ENCODE assay signal across 8 cellular contexts in genomic region chr1:47436979-47437517, GRCh38. TPM values are rescaled to one million over a fixed set of nuclear protein-coding genes. Genes with fewer than 3 reads are reported as not detected.
A peak's percentile ranks its signal among the peaks of the same experiment; 100 is the strongest.
DNase-seq lines count a peak whose midpoint lies in the region; ATAC-seq, FAIRE-seq and TF ChIP-seq lines count a peak whose summit lies in the region.

No MANE protein-coding gene starts in this region.

- no peaks in the 10 kb centered on the region for H3K36me3 ChIP-seq in ACC112 (ENCODE audit: insufficient read depth, low read length)
- no peaks in the 10 kb centered on the region for H3K36me3 ChIP-seq in NT2/D1 (ENCODE audit: insufficient read depth, insufficient read length, low read length)
- H3K36me3 ChIP-seq in mesodermal cell (ENCODE audit: control insufficient read depth, insufficient read depth, low read length): no peaks in the 10 kb centered on the region

- peaks cover 10% of the 10 kb centered on the region for H3K4me1 ChIP-seq in ACC112 (ENCODE audit: control insufficient read depth, insufficient read depth, low read length, unreplicated experiment)
- H3K4me1 ChIP-seq in NT2/D1 (ENCODE audit: insufficient read depth, insufficient read length): peaks cover 13% of the 10 kb centered on the region
- peaks cover 8% of the 10 kb centered on the region for H3K4me1 ChIP-seq in mesodermal cell (ENCODE audit: control insufficient read depth, insufficient read depth, low read length, poor library complexity, severe bottlenecking)

- peaks cover 30% of the 10 kb centered on the region for H3K9me3 ChIP-seq in NT2/D1 (ENCODE audit: insufficient read depth, low read length)
- no peaks in the 10 kb centered on the region for H3K9me3 ChIP-seq in mesodermal cell (ENCODE audit: control insufficient read depth, low read length)

- 1% methylated on average over 49 to 54 of the region's 55 CpGs for WGBS in mesodermal cell (ENCODE audit: insufficient coverage in 2 of 2), 2 experiments

- intact Hi-C loops in dendritic cell treated with granulocyte-macrophage colony-stimulating factor and Interleukin-4, amounts not matched to agents 40 ng/mL and 50 ng/mL, for 4 days (cut with micrococcal nuclease): loop anchor here (5.0 to 10.0 kb wide), 2 partner anchors 50 to 102 kb away; partner anchors contain the start of gene CMPK1

- peak overlapping the region; percentile 91 for H3K9ac ChIP-seq in NT2/D1 (ENCODE audit: insufficient read length, low read depth)

- peak; percentile 32 for ATAC-seq in HG02759 (IDR thresholded peaks at IDR 0.05; ENCODE audit: unreplicated experiment)

- H3K4me1 Mint-ChIP-seq in dendritic cell treated with granulocyte-macrophage colony-stimulating factor and Interleukin-4, amounts not matched to agents 40 ng/mL and 50 ng/mL, for 4 days (ENCODE audit: low read depth): peaks cover 47% of the 10 kb centered on the region

- H3K4me3 Mint-ChIP-seq in dendritic cell treated with granulocyte-macrophage colony-stimulating factor and Interleukin-4, amounts not matched to agents 40 ng/mL and 50 ng/mL, for 4 days: peak overlapping the region; percentile 95

- peak overlapping the region; percentile 83 for H3K4me3 ChIP-seq in ACC112 (ENCODE audit: low read depth, low read length)
- peak overlapping the region; percentile 77 for H3K4me3 ChIP-seq in NT2/D1 (ENCODE audit: insufficient read length, low read depth)
- peak overlapping the region; percentile 49 for H3K4me3 ChIP-seq in mesodermal cell (ENCODE audit: extremely low read depth, insufficient read depth, low read length, poor library complexity, severe bottlenecking)

- H3K27me3 ChIP-seq in ACC112 (ENCODE audit: insufficient read depth, low read length) (peaks cover 40% of the 10 kb centered on the region), NT2/D1 (ENCODE audit: insufficient read depth, insufficient read length) (peaks cover 89% of the 10 kb centered on the region)

- H3K27ac Mint-ChIP-seq in dendritic cell treated with granulocyte-macrophage colony-stimulating factor and Interleukin-4, amounts not matched to agents 40 ng/mL and 50 ng/mL, for 4 days: peak overlapping the region; percentile 89

- H3K27ac ChIP-seq in ACC112 (ENCODE audit: low read depth, low read length) (no peak overlapping the region), mesodermal cell (ENCODE audit: low read depth, low read length, severe bottlenecking) (no peak overlapping the region)

- DNase-seq in GM12892 (ENCODE audit: insufficient read length) (no peak), NT2/D1 (ENCODE audit: low read depth, low spot score) (no peak), NCI-H1436 treated with DMSO at 0.1 percent for 48 hours (lab: John Stamatoyannopoulos, UW) (no peak), NCI-H2107 treated with DMSO at 0.1 percent for 48 hours (lab: John Stamatoyannopoulos, UW; ENCODE audit: unreplicated experiment) (no peak)

- no peaks in the 10 kb centered on the region for H3K9me3 Mint-ChIP-seq in dendritic cell treated with granulocyte-macrophage colony-stimulating factor and Interleukin-4, amounts not matched to agents 40 ng/mL and 50 ng/mL, for 4 days

- no peak for TF ChIP-seq POLR2A in GM12892 (IDR thresholded peaks at IDR 0.05; ENCODE audit: low read depth, low read length)

- FAIRE-seq in GM12892 (lab: Jason Lieb, UNC): peak; percentile 42

- H3K27me3 Mint-ChIP-seq in dendritic cell treated with granulocyte-macrophage colony-stimulating factor and Interleukin-4, amounts not matched to agents 40 ng/mL and 50 ng/mL, for 4 days: peaks cover 44% of the 10 kb centered on the region

- H3K36me3 Mint-ChIP-seq in dendritic cell treated with granulocyte-macrophage colony-stimulating factor and Interleukin-4, amounts not matched to agents 40 ng/mL and 50 ng/mL, for 4 days (ENCODE audit: low read depth): peaks cover 44% of the 10 kb centered on the region

- peak overlapping the region; percentile 77 for H2AFZ ChIP-seq in ACC112 (ENCODE audit: low read length, unreplicated experiment)

- no peaks in the 10 kb centered on the region for H3K79me2 ChIP-seq in ACC112 (ENCODE audit: control insufficient read depth, insufficient read depth, low read length, unreplicated experiment)

RNA-seq across cellular contexts. Expression of gene FOXD2, which starts 0.8 kb away (rescaled TPM):
- 0.13 TPM for polyA plus RNA-seq in GM12892 (2012; ENCODE audit: missing spikeins)
- 0.07 TPM for polyA plus RNA-seq in mesodermal cell (2013, experiment 1 of 2)
- polyA plus RNA-seq in mesodermal cell (2013, experiment 2 of 2): 0.10 TPM

RNA-seq across cellular contexts. Expression of gene FOXE3, which starts 21.0 kb away (rescaled TPM):
- not detected for polyA plus RNA-seq in GM12892 (2012; ENCODE audit: missing spikeins)
- 0.74 TPM for polyA plus RNA-seq in mesodermal cell (2013, experiment 1 of 2)
- 0.66 TPM for polyA plus RNA-seq in mesodermal cell (2013, experiment 2 of 2)
